8 cellular contexts compared by ENCODE assay signal in the genomic region with DNA sequence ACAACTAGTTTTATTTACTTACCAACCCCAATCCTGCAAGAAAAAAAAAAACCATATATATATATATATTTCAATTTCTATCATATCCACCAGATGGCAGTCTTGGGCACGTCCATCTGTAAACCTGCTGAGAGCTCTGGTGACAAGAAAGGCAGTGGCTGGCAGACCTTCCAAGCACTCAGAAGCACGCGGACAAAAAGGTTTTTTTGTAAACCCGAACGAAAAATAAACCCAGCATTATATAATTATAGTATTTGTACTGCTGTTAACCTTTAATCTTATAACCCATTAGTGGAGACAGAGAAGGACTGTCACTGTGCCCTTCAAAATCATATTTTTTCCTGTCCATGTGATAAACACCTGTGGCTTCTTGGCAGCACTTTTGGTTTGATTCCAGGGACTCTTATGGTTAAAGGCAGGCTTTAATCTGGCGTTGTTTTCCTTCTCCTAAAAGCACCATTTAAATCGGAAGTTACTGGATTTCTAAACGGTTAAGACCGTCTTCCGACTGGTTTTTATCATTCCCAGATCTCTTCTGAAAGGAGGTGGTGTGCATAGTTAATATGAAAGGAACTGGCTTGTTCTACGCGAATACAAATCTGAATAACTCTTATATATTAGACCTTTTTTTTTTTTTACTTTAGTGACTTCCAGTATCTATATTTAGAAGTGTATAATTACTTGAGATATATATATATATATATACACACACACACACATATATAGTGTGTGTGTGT. TPM values are rescaled to one million over a fixed set of nuclear protein-coding genes. Genes with fewer than 3 reads are reported as not detected.
A peak's percentile ranks its signal among the peaks of the same experiment; 100 is the strongest.
DNase-seq lines count a peak whose midpoint lies in the region; ATAC-seq and TF ChIP-seq lines count a peak whose summit lies in the region.

No MANE protein-coding gene starts in this region.

- no peaks in the 10 kb centered on the region for H3K36me3 Mint-ChIP-seq in WTC11
- peaks cover 3% of the 10 kb centered on the region for H3K36me3 Mint-ChIP-seq in central memory CD8-positive, alpha-beta T cell (ENCODE audit: insufficient read depth)

- no peaks in the 10 kb centered on the region for H3K27me3 ChIP-seq in H7 (ENCODE audit: control insufficient read depth, insufficient read depth, low read length)

- H3K27me3 Mint-ChIP-seq in WTC11 (ENCODE audit: low read depth), result no peaks in the 10 kb centered on the region
- no peaks in the 10 kb centered on the region for H3K27me3 Mint-ChIP-seq in central memory CD8-positive, alpha-beta T cell

- CTCF ChIA-PET in WTC11 (lab: Charles Lee), result interaction anchor here (0.5 to 3.9 kb wide), 5 partner anchors 47 to 711 kb away, joined by 3 to 18 read pairs (median 5); no protein-coding TSS in a partner anchor

- H3K27ac Mint-ChIP-seq in WTC11, result no peak overlapping the region
- H3K27ac Mint-ChIP-seq in central memory CD8-positive, alpha-beta T cell (ENCODE audit: low read depth), result no peak overlapping the region

- intact Hi-C loops in left colon (cut with DNase I, micrococcal nuclease), result no loop called here

- peak; percentile 49 for DNase-seq in AG09319 (ENCODE audit: extremely low read depth, low read depth)
- peak; percentile 54 for DNase-seq in H7
- peak; percentile 75 for DNase-seq in NCI-H2227 treated with DMSO at 0.1 percent for 48 hours (lab: John Stamatoyannopoulos, UW)
- peak; percentile 41 for DNase-seq in WTC11 (ENCODE audit: low spot score)
- peak in 1 of 2 donors; percentile 15 for DNase-seq in central memory CD8-positive, alpha-beta T cell (ENCODE audit: low spot score in 2 of 2)
- peak; percentile 46 to 71 for DNase-seq in left colon
- peak; percentile 36 for DNase-seq in stimulated activated CD4-positive, alpha-beta T cell treated with anti-CD3 and anti-CD28 coated beads, Interleukin-2, amount 100 ng/mL, for 4 hours (ENCODE audit: low read depth)

- TF ChIP-seq CTCF in AG09319 (IDR thresholded peaks at IDR 0.05; ENCODE audit: low read depth, low read length) (peak; percentile 48), WTC11 (IDR thresholded peaks at IDR 0.05) (peak; percentile 26; the same call in 1 of the 2 replicates)

- H3K4me1 Mint-ChIP-seq in WTC11, result peaks cover 32% of the 10 kb centered on the region
- peaks cover 19% of the 10 kb centered on the region for H3K4me1 Mint-ChIP-seq in central memory CD8-positive, alpha-beta T cell

- no peaks in the 10 kb centered on the region for H3K9me3 Mint-ChIP-seq in WTC11
- no peaks in the 10 kb centered on the region for H3K9me3 Mint-ChIP-seq in central memory CD8-positive, alpha-beta T cell

- H3K4me3 ChIP-seq in H7 (ENCODE audit: insufficient read depth, low read depth, low read length), result no peak overlapping the region

- no peaks in the 10 kb centered on the region for H3K36me3 ChIP-seq in H7 (replicated peaks; ENCODE audit: control insufficient read depth, insufficient read depth, low read length)

- no peak overlapping the region for H3K4me3 Mint-ChIP-seq in WTC11
- peak overlapping the region; percentile 52 for H3K4me3 Mint-ChIP-seq in central memory CD8-positive, alpha-beta T cell

- POLR2A ChIA-PET in WTC11 (lab: Charles Lee), result interaction anchor here (0.7 kb wide), 1 partner anchor 159 kb away, joined by 3 read pairs; no protein-coding TSS in a partner anchor

- ATAC-seq in WTC11 (peak; percentile 49), left colon (peak; percentile 58), HG02970 (IDR thresholded peaks at IDR 0.05; ENCODE audit: low FRiP score, unreplicated experiment) (no peak)
- peak; percentile 64 for ATAC-seq in central memory CD8-positive, alpha-beta T cell (replicated peaks; ENCODE audit: extremely low read depth, poor library complexity, severe bottlenecking)

TF ChIP-seq in WTC11, 78 proteins besides CTCF, POLR2A, EP300 and RAD21:
- TF ChIP-seq ZNF263 (CRISPR knock-in tag; IDR thresholded peaks at IDR 0.05; ENCODE audit: low read depth), result no peak
- TF ChIP-seq, protein P1, sequence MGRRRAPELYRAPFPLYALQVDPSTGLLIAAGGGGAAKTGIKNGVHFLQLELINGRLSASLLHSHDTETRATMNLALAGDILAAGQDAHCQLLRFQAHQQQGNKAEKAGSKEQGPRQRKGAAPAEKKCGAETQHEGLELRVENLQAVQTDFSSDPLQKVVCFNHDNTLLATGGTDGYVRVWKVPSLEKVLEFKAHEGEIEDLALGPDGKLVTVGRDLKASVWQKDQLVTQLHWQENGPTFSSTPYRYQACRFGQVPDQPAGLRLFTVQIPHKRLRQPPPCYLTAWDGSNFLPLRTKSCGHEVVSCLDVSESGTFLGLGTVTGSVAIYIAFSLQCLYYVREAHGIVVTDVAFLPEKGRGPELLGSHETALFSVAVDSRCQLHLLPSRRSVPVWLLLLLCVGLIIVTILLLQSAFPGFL (CRISPR knock-in tag; IDR thresholded peaks at IDR 0.05; ENCODE audit: borderline replicate concordance), result no peak
- no peak for TF ChIP-seq ZNF281 (CRISPR knock-in tag; IDR thresholded peaks at IDR 0.05)
- no peak for TF ChIP-seq ZNF219 (CRISPR knock-in tag; IDR thresholded peaks at IDR 0.05; ENCODE audit: borderline replicate concordance)
- no peak for TF ChIP-seq ESRRA (CRISPR knock-in tag; IDR thresholded peaks at IDR 0.05; ENCODE audit: borderline replicate concordance)
- TF ChIP-seq, protein P2, sequence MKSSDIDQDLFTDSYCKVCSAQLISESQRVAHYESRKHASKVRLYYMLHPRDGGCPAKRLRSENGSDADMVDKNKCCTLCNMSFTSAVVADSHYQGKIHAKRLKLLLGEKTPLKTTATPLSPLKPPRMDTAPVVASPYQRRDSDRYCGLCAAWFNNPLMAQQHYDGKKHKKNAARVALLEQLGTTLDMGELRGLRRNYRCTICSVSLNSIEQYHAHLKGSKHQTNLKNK (CRISPR knock-in tag; IDR thresholded peaks at IDR 0.05), result no peak

RNA-seq across cellular contexts. Expression of gene SLC3A1, which starts 31.0 kb away (rescaled TPM):
- total RNA-seq in H7 (2014; rRNA removed; shearing (Covaris generic)), result 0.04 TPM in 1 of 2 replicates, not detected in the other
- total RNA-seq in WTC11 (2021), result 0.11 to 0.15 TPM in 2 of 3 replicates, not detected in the other
- total RNA-seq in left colon, result 10 to 100 TPM; 45.8 to 84.7 TPM

Comparison
In these comparisons a context has a peak if more than half of its experiments do, and no peak if none do; other contexts are left out.
1. RNA of gene SLC3A1, which starts 31.0 kb away (total RNA-seq): 45.8 to 84.7 TPM in left colon; 0.11 to 0.15 TPM in WTC11 and 0.04 TPM in H7; every median in the first group is over 10 times any median in the second.